ENCODE assay signal across 1 cellular context in genomic region chr19:29409121-29409862, GRCh38.
TF ChIP-seq lines count a peak whose summit lies in the region.

No MANE protein-coding gene starts in this region.

TF ChIP-seq in HEK293, 187 proteins besides CTCF, POLR2A, EP300 and RAD21 (continued from another document):
- TF ChIP-seq TSHZ1 (tag by site-specific recombination; IDR thresholded peaks at IDR 0.05; ENCODE audit: borderline replicate concordance) (no peak), SCRT2 (tag by site-specific recombination; IDR thresholded peaks at IDR 0.05) (peak; percentile 58; the same call in 1 of the 2 replicates), ZNF184 (tag by site-specific recombination; IDR thresholded peaks at IDR 0.05) (no peak), ZNF580 (tag by site-specific recombination; IDR thresholded peaks at IDR 0.05) (no peak), ZNF596 (tag by site-specific recombination; IDR thresholded peaks at IDR 0.05) (no peak), ZNF626 (tag by site-specific recombination; IDR thresholded peaks at IDR 0.05) (no peak), ZFP37 (tag by site-specific recombination; IDR thresholded peaks at IDR 0.05) (no peak), ZFP3 (tag by site-specific recombination; IDR thresholded peaks at IDR 0.05; ENCODE audit: low read depth) (peak; percentile 85), SP3 (tag by site-specific recombination; IDR thresholded peaks at IDR 0.05) (no peak), ZBTB7A (tag by site-specific recombination; IDR thresholded peaks at IDR 0.05; ENCODE audit: low read depth) (no peak), ZNF10 (tag by site-specific recombination; IDR thresholded peaks at IDR 0.05) (no peak), ZIC2 (tag by site-specific recombination; IDR thresholded peaks at IDR 0.05) (peak; percentile 86)
- TF ChIP-seq, protein P1, sequence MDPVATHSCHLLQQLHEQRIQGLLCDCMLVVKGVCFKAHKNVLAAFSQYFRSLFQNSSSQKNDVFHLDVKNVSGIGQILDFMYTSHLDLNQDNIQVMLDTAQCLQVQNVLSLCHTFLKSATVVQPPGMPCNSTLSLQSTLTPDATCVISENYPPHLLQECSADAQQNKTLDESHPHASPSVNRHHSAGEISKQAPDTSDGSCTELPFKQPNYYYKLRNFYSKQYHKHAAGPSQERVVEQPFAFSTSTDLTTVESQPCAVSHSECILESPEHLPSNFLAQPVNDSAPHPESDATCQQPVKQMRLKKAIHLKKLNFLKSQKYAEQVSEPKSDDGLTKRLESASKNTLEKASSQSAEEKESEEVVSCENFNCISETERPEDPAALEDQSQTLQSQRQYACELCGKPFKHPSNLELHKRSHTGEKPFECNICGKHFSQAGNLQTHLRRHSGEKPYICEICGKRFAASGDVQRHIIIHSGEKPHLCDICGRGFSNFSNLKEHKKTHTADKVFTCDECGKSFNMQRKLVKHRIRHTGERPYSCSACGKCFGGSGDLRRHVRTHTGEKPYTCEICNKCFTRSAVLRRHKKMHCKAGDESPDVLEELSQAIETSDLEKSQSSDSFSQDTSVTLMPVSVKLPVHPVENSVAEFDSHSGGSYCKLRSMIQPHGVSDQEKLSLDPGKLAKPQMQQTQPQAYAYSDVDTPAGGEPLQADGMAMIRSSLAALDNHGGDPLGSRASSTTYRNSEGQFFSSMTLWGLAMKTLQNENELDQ (tag by site-specific recombination; IDR thresholded peaks at IDR 0.05; ENCODE audit: low read depth): no peak
